In genomic region chr3:146757759-146758158, GRCh38 we compare ENCODE assay signal across 27 cellular contexts.
"Had no signal": no experiment of that assay in that cellular context is flagged by ENCODE, and none has a peak within 500 bp of the region (broad histone marks: within the 10 kb centered on the region; RNA-seq: fewer than 3 reads in every experiment).

No MANE protein-coding gene starts in this region.

- H3K27ac ChIP-seq: stomach, suprapubic skin, testis, thoracic aorta, thyroid gland, tibial artery, tibial nerve, transverse colon, upper lobe of left lung, upper lobe of right lung, uterus, vagina had no signal

- H3K36me3 ChIP-seq: stomach, suprapubic skin, thoracic aorta, thyroid gland, tibial artery, tibial nerve, transverse colon, upper lobe of left lung, upper lobe of right lung, uterus, vagina had no signal

- H3K9me3 Mint-ChIP-seq: stimulated activated naive CD8-positive, alpha-beta T cell treated with anti-CD3 and anti-CD28 coated beads, Interleukin-15, Interleukin-2, amounts not matched to agents 100 ng/mL and 50 ng/mL, for 24 hours; type B pancreatic cell had no signal

- H3K36me3 Mint-ChIP-seq: stimulated activated memory B cell treated with anti-CD40 and anti-IgM and Interleukin-4, amounts not matched to agents 10 μg/mL and 1 μg/mL and 100 μg/mL, for 72 hours; stimulated activated naive B cell treated with anti-CD40 and anti-IgM and Interleukin-4, amounts not matched to agents 10 μg/mL and 1 μg/mL and 100 μg/mL, for 72 hours; type B pancreatic cell had no signal

- DNase-seq: stimulated activated CD4-positive, alpha-beta T cell treated with anti-CD3 and anti-CD28 coated beads, Interleukin-2, amount 100 ng/mL, for 24 hours; stimulated activated CD4-positive, alpha-beta T cell treated with anti-CD3 and anti-CD28 coated beads, Interleukin-2, amount 100 ng/mL, for 48 hours; stimulated activated CD4-positive, alpha-beta T cell treated with anti-CD3 and anti-CD28 coated beads, Interleukin-4, amount 100 ng/mL, for 1 hour; stimulated activated CD4-positive, alpha-beta T cell treated with anti-CD3 and anti-CD28 coated beads, Interleukin-4, amount 100 ng/mL, for 24 hours; stimulated activated CD4-positive, alpha-beta T cell treated with anti-CD3 and anti-CD28 coated beads, Interleukin-4, amount 100 ng/mL, for 4 hours; stimulated activated CD8-positive, alpha-beta memory T cell treated with anti-CD3 and anti-CD28 coated beads, Interleukin-4, amount 100 ng/mL, for 48 hours; stimulated activated naive B cell treated with anti-CD40 and anti-IgM and Interleukin-4, amounts not matched to agents 10 μg/mL and 1 μg/mL and 100 μg/mL, for 72 hours; stimulated activated naive CD4-positive, alpha-beta T cell; stimulated activated naive CD4-positive, alpha-beta T cell treated with Interleukin-2 at 50 U/mL for 16 hours; stimulated activated naive CD8-positive, alpha-beta T cell treated with anti-CD3 and anti-CD28 coated beads, Interleukin-15, amount 100 ng/mL, for 72 hours; stimulated activated naive CD8-positive, alpha-beta T cell treated with anti-CD3 and anti-CD28 coated beads, Interleukin-15, Interleukin-2, amounts not matched to agents 100 U/mL and 50 U/mL, for 24 hours; stomach; substantia nigra; testis; thyroid gland; tibial artery; transverse colon; upper lobe of right lung; uterus had no signal

- H3K9me3 ChIP-seq: stomach, suprapubic skin, testis, thoracic aorta, tibial artery, tibial nerve, transverse colon, upper lobe of left lung, upper lobe of right lung, uterus, vagina had no signal

- H3K27me3 ChIP-seq: stomach, suprapubic skin, testis, thyroid gland, tibial artery, tibial nerve, transverse colon, upper lobe of left lung, upper lobe of right lung, uterus, vagina had no signal

- H3K4me3 ChIP-seq: stomach, suprapubic skin, testis, thoracic aorta, thyroid gland, tibial artery, tibial nerve, transverse colon, upper lobe of left lung, upper lobe of right lung, uterus, vagina had no signal

- H3K27ac Mint-ChIP-seq: stimulated activated memory B cell treated with anti-CD40 and anti-IgM and Interleukin-4, amounts not matched to agents 10 μg/mL and 1 μg/mL and 100 μg/mL, for 72 hours; stimulated activated naive B cell treated with anti-CD40 and anti-IgM and Interleukin-4, amounts not matched to agents 10 μg/mL and 1 μg/mL and 100 μg/mL, for 72 hours; stimulated activated naive CD8-positive, alpha-beta T cell treated with anti-CD3 and anti-CD28 coated beads, Interleukin-15, amount 100 ng/mL, for 72 hours; stimulated activated naive CD8-positive, alpha-beta T cell treated with anti-CD3 and anti-CD28 coated beads, Interleukin-15, Interleukin-2, amounts not matched to agents 100 ng/mL and 50 ng/mL, for 24 hours; type B pancreatic cell had no signal

- ATAC-seq: stimulated activated memory B cell treated with anti-CD40 and anti-IgM and Interleukin-4, amounts not matched to agents 10 μg/mL and 1 μg/mL and 100 μg/mL, for 72 hours; stimulated activated naive B cell treated with anti-CD40 and anti-IgM and Interleukin-4, amounts not matched to agents 10 μg/mL and 1 μg/mL and 100 μg/mL, for 72 hours; stimulated activated naive CD8-positive, alpha-beta T cell treated with anti-CD3 and anti-CD28 coated beads, Interleukin-15, amount 100 ng/mL, for 72 hours; stimulated activated naive CD8-positive, alpha-beta T cell treated with anti-CD3 and anti-CD28 coated beads, Interleukin-15, Interleukin-2, amounts not matched to agents 100 U/mL and 50 U/mL, for 24 hours; upper lobe of right lung had no signal

- H3K4me3 Mint-ChIP-seq: stimulated activated memory B cell treated with anti-CD40 and anti-IgM and Interleukin-4, amounts not matched to agents 10 μg/mL and 1 μg/mL and 100 μg/mL, for 72 hours; stimulated activated naive B cell treated with anti-CD40 and anti-IgM and Interleukin-4, amounts not matched to agents 10 μg/mL and 1 μg/mL and 100 μg/mL, for 72 hours; stimulated activated naive CD8-positive, alpha-beta T cell treated with anti-CD3 and anti-CD28 coated beads, Interleukin-15, amount 100 ng/mL, for 72 hours; stimulated activated naive CD8-positive, alpha-beta T cell treated with anti-CD3 and anti-CD28 coated beads, Interleukin-15, Interleukin-2, amounts not matched to agents 100 ng/mL and 50 ng/mL, for 24 hours; type B pancreatic cell had no signal

- H3K4me1 ChIP-seq: stomach, suprapubic skin, testis, thyroid gland, tibial artery, tibial nerve, transverse colon, upper lobe of left lung, upper lobe of right lung, uterus, vagina had no signal

- H3K4me1 Mint-ChIP-seq: stimulated activated memory B cell treated with anti-CD40 and anti-IgM and Interleukin-4, amounts not matched to agents 10 μg/mL and 1 μg/mL and 100 μg/mL, for 72 hours; stimulated activated naive B cell treated with anti-CD40 and anti-IgM and Interleukin-4, amounts not matched to agents 10 μg/mL and 1 μg/mL and 100 μg/mL, for 72 hours; stimulated activated naive CD8-positive, alpha-beta T cell treated with anti-CD3 and anti-CD28 coated beads, Interleukin-15, amount 100 ng/mL, for 72 hours had no signal
